In the genomic region with DNA sequence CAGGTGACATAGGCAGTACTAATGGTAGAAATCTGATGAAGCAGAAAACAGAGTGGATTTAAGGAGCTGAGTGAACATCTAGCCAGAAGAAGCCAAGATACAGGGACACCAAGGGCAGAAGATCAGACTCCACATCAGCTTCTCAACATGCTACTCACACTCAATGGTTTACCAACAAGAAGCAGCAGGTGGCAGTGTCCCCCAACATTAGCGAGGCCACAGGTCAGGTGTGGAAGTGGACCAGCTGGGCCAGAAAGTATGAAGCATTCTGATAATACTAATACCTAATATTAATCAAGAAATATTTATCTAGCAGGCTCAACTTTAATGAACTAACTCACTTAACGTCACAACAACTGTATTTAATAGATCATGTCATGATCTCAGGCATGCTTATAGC, we compare ENCODE assay signal across 2 cellular contexts.
TF ChIP-seq lines count a peak whose summit lies in the region.

No MANE protein-coding gene starts in this region.

TF ChIP-seq in HCT116, 20 proteins besides CTCF, POLR2A, EP300 and RAD21:
- TF ChIP-seq YY1 (IDR thresholded peaks at IDR 0.05; ENCODE audit: extremely low read depth, insufficient replicate concordance, low read depth, low read length) (no peak), CEBPB (IDR thresholded peaks at IDR 0.05; ENCODE audit: low read depth) (no peak), CBX3 (IDR thresholded peaks at IDR 0.05; ENCODE audit: low read depth) (no peak), EZH2phosphoT487 (IDR thresholded peaks at IDR 0.05; ENCODE audit: borderline replicate concordance) (no peak), ZFX (IDR thresholded peaks at IDR 0.05) (no peak), SIN3A (IDR thresholded peaks at IDR 0.05; ENCODE audit: low read depth) (no peak), EZH2 (IDR thresholded peaks at IDR 0.05) (no peak), ELF1 (IDR thresholded peaks at IDR 0.05; ENCODE audit: borderline replicate concordance, low read depth) (no peak), TCF7L2 (IDR thresholded peaks at IDR 0.05; ENCODE audit: borderline replicate concordance, extremely low read depth, insufficient read depth, insufficient read length) (no peak)
- TF ChIP-seq, protein P1, sequence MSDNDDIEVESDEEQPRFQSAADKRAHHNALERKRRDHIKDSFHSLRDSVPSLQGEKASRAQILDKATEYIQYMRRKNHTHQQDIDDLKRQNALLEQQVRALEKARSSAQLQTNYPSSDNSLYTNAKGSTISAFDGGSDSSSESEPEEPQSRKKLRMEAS (IDR thresholded peaks at IDR 0.05): no peak
- TF ChIP-seq, protein P2, sequence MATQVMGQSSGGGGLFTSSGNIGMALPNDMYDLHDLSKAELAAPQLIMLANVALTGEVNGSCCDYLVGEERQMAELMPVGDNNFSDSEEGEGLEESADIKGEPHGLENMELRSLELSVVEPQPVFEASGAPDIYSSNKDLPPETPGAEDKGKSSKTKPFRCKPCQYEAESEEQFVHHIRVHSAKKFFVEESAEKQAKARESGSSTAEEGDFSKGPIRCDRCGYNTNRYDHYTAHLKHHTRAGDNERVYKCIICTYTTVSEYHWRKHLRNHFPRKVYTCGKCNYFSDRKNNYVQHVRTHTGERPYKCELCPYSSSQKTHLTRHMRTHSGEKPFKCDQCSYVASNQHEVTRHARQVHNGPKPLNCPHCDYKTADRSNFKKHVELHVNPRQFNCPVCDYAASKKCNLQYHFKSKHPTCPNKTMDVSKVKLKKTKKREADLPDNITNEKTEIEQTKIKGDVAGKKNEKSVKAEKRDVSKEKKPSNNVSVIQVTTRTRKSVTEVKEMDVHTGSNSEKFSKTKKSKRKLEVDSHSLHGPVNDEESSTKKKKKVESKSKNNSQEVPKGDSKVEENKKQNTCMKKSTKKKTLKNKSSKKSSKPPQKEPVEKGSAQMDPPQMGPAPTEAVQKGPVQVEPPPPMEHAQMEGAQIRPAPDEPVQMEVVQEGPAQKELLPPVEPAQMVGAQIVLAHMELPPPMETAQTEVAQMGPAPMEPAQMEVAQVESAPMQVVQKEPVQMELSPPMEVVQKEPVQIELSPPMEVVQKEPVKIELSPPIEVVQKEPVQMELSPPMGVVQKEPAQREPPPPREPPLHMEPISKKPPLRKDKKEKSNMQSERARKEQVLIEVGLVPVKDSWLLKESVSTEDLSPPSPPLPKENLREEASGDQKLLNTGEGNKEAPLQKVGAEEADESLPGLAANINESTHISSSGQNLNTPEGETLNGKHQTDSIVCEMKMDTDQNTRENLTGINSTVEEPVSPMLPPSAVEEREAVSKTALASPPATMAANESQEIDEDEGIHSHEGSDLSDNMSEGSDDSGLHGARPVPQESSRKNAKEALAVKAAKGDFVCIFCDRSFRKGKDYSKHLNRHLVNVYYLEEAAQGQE (IDR thresholded peaks at IDR 0.05; ENCODE audit: low read depth): no peak
- TF ChIP-seq, protein P3, sequence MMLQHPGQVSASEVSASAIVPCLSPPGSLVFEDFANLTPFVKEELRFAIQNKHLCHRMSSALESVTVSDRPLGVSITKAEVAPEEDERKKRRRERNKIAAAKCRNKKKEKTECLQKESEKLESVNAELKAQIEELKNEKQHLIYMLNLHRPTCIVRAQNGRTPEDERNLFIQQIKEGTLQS (IDR thresholded peaks at IDR 0.05): no peak

TF ChIP-seq in endothelial cell of umbilical vein, 7 proteins besides CTCF, POLR2A, EP300 and RAD21:
- TF ChIP-seq GATA2 (IDR thresholded peaks at IDR 0.05; ENCODE audit: insufficient read depth, insufficient read length, low read depth, low read length): no peak
